17 cellular contexts compared by ENCODE assay signal in the genomic region with DNA sequence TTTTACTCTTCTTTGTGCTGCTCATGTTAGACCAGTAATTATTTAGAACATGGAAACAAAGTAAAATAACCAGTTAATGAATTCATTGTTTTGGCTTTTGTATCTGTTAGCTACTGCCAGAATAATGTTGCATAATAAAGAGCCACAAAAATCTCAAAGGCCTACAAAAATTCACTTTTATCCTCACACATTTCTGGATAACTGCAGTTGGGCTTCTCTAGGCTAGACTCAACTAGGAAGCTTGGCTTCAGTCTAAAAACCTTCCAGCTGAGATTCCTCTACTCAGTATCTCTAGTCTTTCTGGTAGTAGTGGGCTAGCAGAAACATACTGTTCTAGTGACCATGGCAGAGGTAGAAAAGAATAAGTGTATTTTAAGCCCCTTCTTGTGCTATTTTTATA.
DNase-seq lines count a peak whose midpoint lies in the region; ATAC-seq and TF ChIP-seq lines count a peak whose summit lies in the region.
"Had no signal": no experiment of that assay in that cellular context is flagged by ENCODE, and none has a peak within 500 bp of the region (broad histone marks: within the 10 kb centered on the region; RNA-seq: fewer than 3 reads in every experiment).

No MANE protein-coding gene starts in this region.

- no peak overlapping the region for H3K56ac ChIP-seq in H9 (ENCODE audit: insufficient read length, low read depth, low read length)

- H3K36me3 ChIP-seq in adipocyte (ENCODE audit: control insufficient read depth, insufficient read depth, low read length, severe bottlenecking), result no peaks in the 10 kb centered on the region
- no peaks in the 10 kb centered on the region for H3K36me3 ChIP-seq in osteoblast (ENCODE audit: insufficient read depth, low read length)
- H3K36me3 ChIP-seq: suprapubic skin had no signal

- H3K4ac ChIP-seq in H9 (ENCODE audit: low read depth, low read length), result no peak overlapping the region

- H4K20me1 ChIP-seq in osteoblast (ENCODE audit: insufficient read depth, low read length), result no peaks in the 10 kb centered on the region
- no peaks in the 10 kb centered on the region for H4K20me1 ChIP-seq in H9 (ENCODE audit: control insufficient read depth, insufficient read depth, insufficient read length)

- no peaks in the 10 kb centered on the region for H3K23me2 ChIP-seq in H9 (ENCODE audit: insufficient read length, low read depth, low read length, poor library complexity, severe bottlenecking)

- no peak overlapping the region for H4K91ac ChIP-seq in H9 (ENCODE audit: insufficient read length, low read depth, low read length)

- no peaks in the 10 kb centered on the region for H3K9me3 Mint-ChIP-seq in H9
- peaks cover 2% of the 10 kb centered on the region for H3K9me3 Mint-ChIP-seq in natural killer cell treated with Interleukin-12 subunit alpha and Interleukin-12 subunit beta and Interleukin-15 and Interleukin-18, amount 100 ng/mL, for 72 hours

- H3K4me1 ChIP-seq in adipocyte (ENCODE audit: control insufficient read depth, insufficient read depth, low read length), result peaks cover 37% of the 10 kb centered on the region
- H3K4me1 ChIP-seq in osteoblast (ENCODE audit: insufficient read depth, low read length), result peaks cover 36% of the 10 kb centered on the region
- H3K4me1 ChIP-seq in H9 (ENCODE audit: insufficient read depth, low read length), result no peaks in the 10 kb centered on the region

- H3K27me3 ChIP-seq in adipocyte (replicated peaks; ENCODE audit: control insufficient read depth, insufficient read depth, low read length), result no peaks in the 10 kb centered on the region
- no peaks in the 10 kb centered on the region for H3K27me3 ChIP-seq in osteoblast (ENCODE audit: insufficient read depth, low read length)
- H3K27me3 ChIP-seq in H9 (ENCODE audit: insufficient read depth, low read length), result no peaks in the 10 kb centered on the region
- H3K27me3 ChIP-seq: suprapubic skin had no signal

- H3K36me3 Mint-ChIP-seq in H9 (ENCODE audit: insufficient read depth in 1 of 3, low read depth in 3 of 3), result peaks cover 0 to 7% (median 3%) of the 10 kb centered on the region in 3 experiments; a peak in 4 of 7 replicates
- no peaks in the 10 kb centered on the region for H3K36me3 Mint-ChIP-seq in natural killer cell treated with Interleukin-12 subunit alpha and Interleukin-12 subunit beta and Interleukin-15 and Interleukin-18, amount 100 ng/mL, for 72 hours
- H3K36me3 Mint-ChIP-seq: activated naive CD8-positive, alpha-beta T cell; CD14-positive monocyte; T-cell had no signal

- H3K23ac ChIP-seq in H9 (ENCODE audit: insufficient read length, low read depth, low read length), result no peak overlapping the region

- no peak overlapping the region for H4K8ac ChIP-seq in H9 (replicated peaks; ENCODE audit: insufficient read length, low read depth, low read length)

- H3K79me1 ChIP-seq in H9 (ENCODE audit: insufficient read depth, low read depth, low read length, poor library complexity, severe bottlenecking), result no peaks in the 10 kb centered on the region

- TF ChIP-seq CTCF in AG10803 (conservative IDR thresholded peaks at IDR 0.05; ENCODE audit: low read length) (no peak), fibroblast of mammary gland (conservative IDR thresholded peaks at IDR 0.05; ENCODE audit: control insufficient read depth, insufficient read depth, low read depth, low read length) (no peak), osteoblast (IDR thresholded peaks at IDR 0.05; ENCODE audit: extremely low read depth, low read depth, low read length) (no peak), H9 (conservative IDR thresholded peaks at IDR 0.05) (no peak)

- no peak overlapping the region for H2BK15ac ChIP-seq in H9 (ENCODE audit: low read depth, low read length)

- H2BK20ac ChIP-seq in H9 (ENCODE audit: low read depth, low read length, poor library complexity, severe bottlenecking), result no peak overlapping the region

- H3K4me3 ChIP-seq in AG10803 (ENCODE audit: low read length) (no peak overlapping the region), adipocyte (ENCODE audit: low read length) (peak overlapping the region; percentile 29), fibroblast of mammary gland (ENCODE audit: control insufficient read depth, low read depth, low read length) (no peak overlapping the region), osteoblast (ENCODE audit: insufficient read depth, low read length) (no peak overlapping the region)
- H3K4me3 ChIP-seq: suprapubic skin had no signal

- H4K5ac ChIP-seq in H9 (ENCODE audit: insufficient read length, low read depth, low read length), result no peak overlapping the region

- no peak for ATAC-seq in natural killer cell treated with Interleukin-12 subunit alpha and Interleukin-12 subunit beta and Interleukin-15 and Interleukin-18, amount 100 ng/mL, for 72 hours
- ATAC-seq: T-cell had no signal

- no peak overlapping the region for H3K27ac Mint-ChIP-seq in H9
- H3K27ac Mint-ChIP-seq in natural killer cell treated with Interleukin-12 subunit alpha and Interleukin-12 subunit beta and Interleukin-15 and Interleukin-18, amount 100 ng/mL, for 72 hours, result no peak overlapping the region
- H3K27ac Mint-ChIP-seq: activated naive CD8-positive, alpha-beta T cell; CD14-positive monocyte; T-cell had no signal

- no peak overlapping the region for H2BK120ac ChIP-seq in H9 (ENCODE audit: low read depth, low read length, poor library complexity, severe bottlenecking)

- H2BK12ac ChIP-seq in H9 (ENCODE audit: insufficient read length, low read depth, low read length), result no peak overlapping the region

- H3T11ph ChIP-seq in H9 (ENCODE audit: low read length), result no peak overlapping the region

- no peak overlapping the region for H3K4me3 Mint-ChIP-seq in H9
- H3K4me3 Mint-ChIP-seq in natural killer cell treated with Interleukin-12 subunit alpha and Interleukin-12 subunit beta and Interleukin-15 and Interleukin-18, amount 100 ng/mL, for 72 hours, result no peak overlapping the region
- H3K4me3 Mint-ChIP-seq: activated naive CD8-positive, alpha-beta T cell; CD14-positive monocyte; T-cell had no signal

- no peak overlapping the region for H3K14ac ChIP-seq in H9 (ENCODE audit: insufficient read depth, low read length)

- H3K4me2 ChIP-seq in osteoblast (ENCODE audit: insufficient read depth, low read length) (peak overlapping the region; percentile 17), H9 (ENCODE audit: insufficient read depth, insufficient read length, low read length) (no peak overlapping the region)

- H3K4me1 Mint-ChIP-seq in H9, result peaks cover 0 to 10% of the 10 kb centered on the region in 2 experiments; a peak in 2 of 4 replicates
- peaks cover 14 to 19% of the 10 kb centered on the region in 2 donors for H3K4me1 Mint-ChIP-seq in natural killer cell treated with Interleukin-12 subunit alpha and Interleukin-12 subunit beta and Interleukin-15 and Interleukin-18, amount 100 ng/mL, for 72 hours (ENCODE audit: low read depth in 2 of 2)
- H3K4me1 Mint-ChIP-seq: CD14-positive monocyte, T-cell had no signal

- H3K9me3 ChIP-seq in adipocyte (ENCODE audit: control insufficient read depth, low read length), result no peaks in the 10 kb centered on the region
- H3K9me3 ChIP-seq in osteoblast (ENCODE audit: low read depth, low read length), result no peaks in the 10 kb centered on the region
- no peaks in the 10 kb centered on the region for H3K9me3 ChIP-seq in H9 (ENCODE audit: control insufficient read depth, low read depth, low read length)
- H3K9me3 ChIP-seq: suprapubic skin had no signal

- H2AK5ac ChIP-seq in H9 (ENCODE audit: insufficient read length, low read length), result no peak overlapping the region

- H2AFZ ChIP-seq in osteoblast (ENCODE audit: low read length) (no peak overlapping the region), H9 (ENCODE audit: low read length) (no peak overlapping the region)

- H3K9ac ChIP-seq in adipocyte (ENCODE audit: low read length), result peak overlapping the region; percentile 47
- no peak overlapping the region for H3K9ac ChIP-seq in H9 (ENCODE audit: extremely low read depth, insufficient read length, low read length)

- H2BK5ac ChIP-seq in H9 (ENCODE audit: insufficient read length, low read length), result no peak overlapping the region

- DNase-seq in AG10803 (ENCODE audit: low read depth) (peak; percentile 82), adipocyte (ENCODE audit: low read depth) (peak; percentile 10), fibroblast of mammary gland (ENCODE audit: low read depth) (peak; percentile 35), osteoblast (ENCODE audit: insufficient read length, low spot score, missing footprints) (peak; percentile 55), activated gamma-delta T cell treated with Interleukin-2 at 50 U/mL for 16 hours (no peak), H9 (no peak), RKO (ENCODE audit: low spot score) (no peak)
- no peak for DNase-seq in natural killer cell treated with Interleukin-12 subunit alpha and Interleukin-12 subunit beta and Interleukin-15 and Interleukin-18, amount 100 ng/mL, for 72 hours (ENCODE audit: low spot score)
- DNase-seq: ACHN; activated CD4-positive, alpha-beta T cell treated with anti-CD3 and anti-CD28 coated beads for 4 hours; NCI-H1417 treated with DMSO at 0.1 percent for 48 hours; NCI-H510A treated with DMSO at 0.1 percent for 48 hours; retina; T-cell had no signal

- H3K27me3 Mint-ChIP-seq in H9 (ENCODE audit: low read depth), result no peaks in the 10 kb centered on the region
- H3K27me3 Mint-ChIP-seq in natural killer cell treated with Interleukin-12 subunit alpha and Interleukin-12 subunit beta and Interleukin-15 and Interleukin-18, amount 100 ng/mL, for 72 hours, result no peaks in the 10 kb centered on the region
- H3K27me3 Mint-ChIP-seq: activated naive CD8-positive, alpha-beta T cell; T-cell had no signal

- no peak overlapping the region for H3K27ac ChIP-seq in osteoblast (ENCODE audit: low read depth, low read length)
- no peak overlapping the region for H3K27ac ChIP-seq in H9 (ENCODE audit: insufficient read length, low read depth, low read length)
- H3K27ac ChIP-seq: suprapubic skin had no signal

- H3K18ac ChIP-seq in H9 (ENCODE audit: insufficient read length, low read depth, low read length), result no peak overlapping the region

- no peaks in the 10 kb centered on the region for H3K79me2 ChIP-seq in osteoblast (ENCODE audit: insufficient read depth, low read length)
- no peaks in the 10 kb centered on the region for H3K79me2 ChIP-seq in H9 (ENCODE audit: insufficient read depth, low read length)

Comparison
In these comparisons a context has a peak if more than half of its experiments do, and no peak if none do; other contexts are left out.
1. DNase-seq: peak in AG10803 (single experiment), adipocyte (single experiment), fibroblast of mammary gland (single experiment) and osteoblast (single experiment); none in activated gamma-delta T cell treated with Interleukin-2 at 50 U/mL for 16 hours (single experiment), H9 (single experiment), RKO (single experiment) and natural killer cell treated with Interleukin-12 subunit alpha and Interleukin-12 subunit beta and Interleukin-15 and Interleukin-18, amount 100 ng/mL, for 72 hours (single experiment).